17 cellular contexts compared by ENCODE assay signal in the genomic region with DNA sequence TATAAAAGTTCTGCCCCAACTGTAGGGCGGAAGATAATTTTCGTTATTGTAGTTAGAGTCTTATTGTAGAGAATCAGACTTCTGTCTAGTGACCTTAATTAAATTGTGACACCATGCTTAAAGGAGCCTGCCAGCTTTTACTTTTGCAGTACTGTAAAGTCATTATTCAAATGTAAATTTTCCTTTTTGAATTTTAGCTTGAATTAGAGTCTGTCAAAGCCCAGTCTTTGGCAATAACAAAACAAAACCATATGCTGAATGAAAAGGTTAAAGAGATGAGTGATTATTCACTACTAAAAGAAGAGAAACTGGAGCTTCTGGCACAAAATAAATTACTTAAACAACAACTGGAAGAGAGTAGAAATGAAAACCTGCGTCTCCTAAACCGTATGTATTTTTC.
"Had no signal": no experiment of that assay in that cellular context is flagged by ENCODE, and none has a peak within 500 bp of the region (broad histone marks: within the 10 kb centered on the region; RNA-seq: fewer than 3 reads in every experiment).

No MANE protein-coding gene starts in this region.

- H3K4me3 ChIP-seq: esophagus muscularis mucosa, gastrocnemius medialis, heart right ventricle, left ventricle myocardium inferior, lower lobe of right lung, ovary had no signal

- FAIRE-seq: keratinocyte, small intestine had no signal

- H3K9me3 ChIP-seq: esophagus muscularis mucosa, gastrocnemius medialis, heart right ventricle, left ventricle myocardium inferior, lower lobe of right lung, ovary had no signal

- H3K36me3 ChIP-seq: ovary had no signal

- H3K4me1 ChIP-seq: gastrocnemius medialis, left ventricle myocardium inferior had no signal

- DNase-seq: effector memory CD8-positive, alpha-beta T cell; gastrocnemius medialis; heart right ventricle; left cardiac atrium; left ventricle myocardium inferior; lower lobe of right lung; natural killer cell; nucleus accumbens; ovary; right cardiac atrium; small intestine; stimulated activated CD4-positive, alpha-beta T cell treated with anti-CD3 and anti-CD28 coated beads, Interleukin-12 subunit alpha, Interleukin-12 subunit beta, amount 100 ng/mL, for 4 hours; stimulated activated naive CD4-positive, alpha-beta T cell; trophoblast cell had no signal

- ATAC-seq: effector memory CD8-positive, alpha-beta T cell; gastrocnemius medialis; heart right ventricle; left cardiac atrium; natural killer cell; right cardiac atrium had no signal

- H3K27me3 ChIP-seq: esophagus muscularis mucosa, gastrocnemius medialis, heart right ventricle, ovary had no signal

- H3K27ac ChIP-seq: epithelial cell of prostate, esophagus muscularis mucosa, gastrocnemius medialis, heart right ventricle, left ventricle myocardium inferior, lower lobe of right lung, ovary had no signal
